ENCODE assay signal across 24 cellular contexts in the genomic region with DNA sequence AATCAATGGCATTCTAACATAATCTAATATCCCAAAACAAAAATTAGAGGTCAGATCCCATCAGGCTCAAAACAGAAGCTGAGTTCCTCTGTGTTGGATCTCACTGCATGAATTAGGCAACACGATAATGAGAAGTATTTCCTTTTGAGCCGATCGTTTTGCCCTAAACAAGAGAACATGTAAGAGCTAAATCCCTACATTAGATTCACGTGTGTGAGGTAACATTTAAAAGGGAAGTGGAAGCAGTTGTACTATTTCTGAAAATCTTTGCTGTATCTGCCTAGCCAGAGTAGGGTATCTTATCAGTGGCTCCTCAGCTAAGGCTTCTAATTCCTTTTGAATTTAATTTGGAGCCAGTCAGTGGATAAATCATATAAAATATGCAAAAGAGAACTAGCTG.
"Had no signal": no experiment of that assay in that cellular context is flagged by ENCODE, and none has a peak within 500 bp of the region (broad histone marks: within the 10 kb centered on the region; RNA-seq: fewer than 3 reads in every experiment).

No MANE protein-coding gene starts in this region.

- H3K4me1 Mint-ChIP-seq: neural progenitor cell had no signal

- H3K9me3 Mint-ChIP-seq: activated naive CD8-positive, alpha-beta T cell treated with anti-CD3 and anti-CD28 coated beads for 36 hours; activated T-cell treated with anti-CD3 and anti-CD28 coated beads, Interleukin-2, amount 50 U/mL, for 4 hours; effector memory CD8-positive, alpha-beta T cell; naive thymus-derived CD8-positive, alpha-beta T cell; neural progenitor cell; stimulated activated naive B cell treated with anti-CD40 and anti-IgM and Interleukin-4, amounts not matched to agents 10 μg/mL and 1 μg/mL and 100 μg/mL, for 72 hours had no signal

- DNase-seq: activated CD4-positive, alpha-beta T cell treated with anti-CD3 and anti-CD28 coated beads for 4 hours; activated CD4-positive, alpha-beta T cell treated with anti-CD3 and anti-CD28 coated beads, Interleukin-2, amount 50 U/mL, for 48 hours; activated CD4-positive, CD25-positive, alpha-beta regulatory T cell; activated CD8-positive, alpha-beta memory T cell treated with anti-CD3 and anti-CD28 coated beads, Interleukin-2, amount 50 U/mL, for 48 hours; activated naive CD4-positive, alpha-beta T cell; activated naive CD8-positive, alpha-beta T cell treated with anti-CD3 and anti-CD28 coated beads for 36 hours; activated T-cell treated with anti-CD3 and anti-CD28 coated beads, Interleukin-2, amount 50 U/mL, for 4 hours; central memory CD4-positive, alpha-beta T cell; effector memory CD8-positive, alpha-beta T cell; head of caudate nucleus; hypothalamus; left ventricle myocardium inferior; naive thymus-derived CD8-positive, alpha-beta T cell; posterior cingulate gyrus; small intestine; stimulated activated CD4-positive, alpha-beta T cell treated with anti-CD3 and anti-CD28 coated beads, Interleukin-2, amount 100 ng/mL, for 24 hours; stimulated activated CD8-positive, alpha-beta memory T cell treated with anti-CD3 and anti-CD28 coated beads, Interleukin-4, amount 100 ng/mL, for 48 hours; stimulated activated naive B cell treated with anti-CD40 and anti-IgM and Interleukin-4, amounts not matched to agents 10 μg/mL and 1 μg/mL and 100 μg/mL, for 72 hours; transverse colon had no signal

- H3K27me3 Mint-ChIP-seq: activated naive CD8-positive, alpha-beta T cell treated with anti-CD3 and anti-CD28 coated beads for 36 hours; effector memory CD8-positive, alpha-beta T cell; naive thymus-derived CD8-positive, alpha-beta T cell; stimulated activated naive B cell treated with anti-CD40 and anti-IgM and Interleukin-4, amounts not matched to agents 10 μg/mL and 1 μg/mL and 100 μg/mL, for 72 hours had no signal

- H3K4me3 Mint-ChIP-seq: activated naive CD8-positive, alpha-beta T cell treated with anti-CD3 and anti-CD28 coated beads for 36 hours; activated T-cell treated with anti-CD3 and anti-CD28 coated beads, Interleukin-2, amount 50 U/mL, for 4 hours; effector memory CD8-positive, alpha-beta T cell; naive thymus-derived CD8-positive, alpha-beta T cell; neural progenitor cell; stimulated activated naive B cell treated with anti-CD40 and anti-IgM and Interleukin-4, amounts not matched to agents 10 μg/mL and 1 μg/mL and 100 μg/mL, for 72 hours had no signal

- ATAC-seq: activated T-cell treated with anti-CD3 and anti-CD28 coated beads, Interleukin-2, amount 50 U/mL, for 4 hours; effector memory CD8-positive, alpha-beta T cell; esophagus mucosa; gastroesophageal sphincter; naive thymus-derived CD8-positive, alpha-beta T cell; sciatic nerve; stimulated activated naive B cell treated with anti-CD40 and anti-IgM and Interleukin-4, amounts not matched to agents 10 μg/mL and 1 μg/mL and 100 μg/mL, for 72 hours had no signal

- H3K27ac Mint-ChIP-seq: activated naive CD8-positive, alpha-beta T cell treated with anti-CD3 and anti-CD28 coated beads for 36 hours; activated T-helper 2 cell treated with anti-CD3 and anti-CD28 coated beads, Interferon-gamma antibody, Interleukin-2, Interleukin-4, amounts not matched to agents 10 μg/mL and 5 μg/mL and 100 μg/mL, durations not matched to agents 14 hours and 24 hours and 36 hours; effector memory CD8-positive, alpha-beta T cell; neural progenitor cell; stimulated activated naive B cell treated with anti-CD40 and anti-IgM and Interleukin-4, amounts not matched to agents 10 μg/mL and 1 μg/mL and 100 μg/mL, for 72 hours had no signal
